In genomic region chr2:127143851-127144782, GRCh38 we compare ENCODE assay signal across 11 cellular contexts. TPM values are rescaled to one million over a fixed set of nuclear protein-coding genes. Genes with fewer than 3 reads are reported as not detected.
DNase-seq lines count a peak whose midpoint lies in the region; ATAC-seq and TF ChIP-seq lines count a peak whose summit lies in the region.
"Had no signal": no experiment of that assay in that cellular context is flagged by ENCODE, and none has a peak within 500 bp of the region (broad histone marks: within the 10 kb centered on the region; RNA-seq: fewer than 3 reads in every experiment).

No MANE protein-coding gene starts in this region.

- intact Hi-C loops in lower leg skin (cut with DNase I; ENCODE audit: low total_unique reads) = no loop called here

- DNase-seq in activated effector memory CD4-positive, alpha-beta T cell treated with anti-CD3 and anti-CD28 coated beads, Interleukin-2, amount 50 U/mL, for 16 hours = peak; percentile 30
- DNase-seq in activated effector memory CD4-positive, alpha-beta T cell treated with Interleukin-2 at 50 U/mL for 16 hours = no peak
- DNase-seq in midbrain (lab: John Stamatoyannopoulos, UW) (peak; percentile 88), lower leg skin (ENCODE audit: low spot score in 2 of 2) (no peak), NCI-H345 (lab: John Stamatoyannopoulos, UW) (no peak)
- no peak for DNase-seq in stimulated activated naive CD8-positive, alpha-beta T cell treated with anti-CD3 and anti-CD28 coated beads, Interleukin-15, Interleukin-2, amounts not matched to agents 100 U/mL and 50 U/mL, for 24 hours
- DNase-seq: AML-193; OCI-M1; stimulated activated naive B cell treated with anti-CD40 and anti-IgM and Interleukin-4, amounts not matched to agents 10 μg/mL and 1 μg/mL and 100 μg/mL, for 72 hours had no signal

- H3K4me3 ChIP-seq in lower leg skin (ENCODE audit: low read depth, poor library complexity, severe bottlenecking) = no peak overlapping the region

- no peak for TF ChIP-seq POLR2A in lower leg skin (IDR thresholded peaks at IDR 0.05)

- TF ChIP-seq CTCF in lower leg skin (IDR thresholded peaks at IDR 0.05) = no peak

- peak; percentile 65 for ATAC-seq in esophagus mucosa
- no peak for ATAC-seq in HG02623 (IDR thresholded peaks at IDR 0.05; ENCODE audit: unreplicated experiment)
- ATAC-seq in stimulated activated naive CD8-positive, alpha-beta T cell treated with anti-CD3 and anti-CD28 coated beads, Interleukin-15, Interleukin-2, amounts not matched to agents 100 U/mL and 50 U/mL, for 24 hours = no peak
- ATAC-seq: stimulated activated naive B cell treated with anti-CD40 and anti-IgM and Interleukin-4, amounts not matched to agents 10 μg/mL and 1 μg/mL and 100 μg/mL, for 72 hours had no signal

- WGBS in lower leg skin, 2 donors = 59 to 68% methylated on average over 11 of the region's 11 CpGs

RNA-seq across cellular contexts. Expression of gene BIN1, which starts 37.2 kb away (rescaled TPM):
- total RNA-seq in esophagus mucosa (4.5 TPM), lower leg skin (10 to 100 TPM in 2 of 4 donors, 1 to 10 TPM in 2; 8.4 to 18.2 (median 9.8) TPM)

Comparison
In these comparisons a context has a peak if more than half of its experiments do, and no peak if none do; other contexts are left out.
1. DNase-seq: peak in activated effector memory CD4-positive, alpha-beta T cell treated with anti-CD3 and anti-CD28 coated beads, Interleukin-2, amount 50 U/mL, for 16 hours (single experiment) and midbrain (single experiment); none in activated effector memory CD4-positive, alpha-beta T cell treated with Interleukin-2 at 50 U/mL for 16 hours (single experiment), lower leg skin (0 of 2), NCI-H345 (single experiment) and stimulated activated naive CD8-positive, alpha-beta T cell treated with anti-CD3 and anti-CD28 coated beads, Interleukin-15, Interleukin-2, amounts not matched to agents 100 U/mL and 50 U/mL, for 24 hours (single experiment).